8 cellular contexts compared by ENCODE assay signal in genomic region chr5:149439899-149440655, GRCh38.
A peak's percentile ranks its signal among the peaks of the same experiment; 100 is the strongest.
DNase-seq lines count a peak whose midpoint lies in the region; ATAC-seq and TF ChIP-seq lines count a peak whose summit lies in the region.
"Had no signal": no experiment of that assay in that cellular context is flagged by ENCODE, and none has a peak within 500 bp of the region (broad histone marks: within the 10 kb centered on the region; RNA-seq: fewer than 3 reads in every experiment).

No MANE protein-coding gene starts in this region.

- H3K36me3 ChIP-seq in GM06990 (ENCODE audit: control insufficient read depth, insufficient read depth, low read length): no peaks in the 10 kb centered on the region
- no peaks in the 10 kb centered on the region for H3K36me3 ChIP-seq in brain microvascular endothelial cell (replicated peaks)

- peaks cover 6% of the 10 kb centered on the region for H3K27me3 Mint-ChIP-seq in nephron (ENCODE audit: low read depth)

- peaks cover 37% of the 10 kb centered on the region for H3K4me1 Mint-ChIP-seq in nephron

- in situ Hi-C loops in brain microvascular endothelial cell (cut with HindIII; ENCODE audit: low pct_ligation_motif_present, low sequenced_read_pairs): no loop called here

- no peak for ATAC-seq in GM19324 (IDR thresholded peaks at IDR 0.05; ENCODE audit: low FRiP score, unreplicated experiment)

- TF ChIP-seq CTCF in GM06990 (IDR thresholded peaks at IDR 0.05; ENCODE audit: insufficient read depth, low read length, poor library complexity, severe bottlenecking) (peak; percentile 8), brain microvascular endothelial cell (IDR thresholded peaks at IDR 0.05; ENCODE audit: low read depth, low read length, missing control alignments) (peak; percentile 70), nephron (IDR thresholded peaks at IDR 0.05; ENCODE audit: unreplicated experiment in 3 of 3) (peak in 1 of 3 experiments; percentile 15)

- DNase-seq in GM06990 (ENCODE audit: extremely low read depth, insufficient read length) (no peak), NCI-H1694 treated with DMSO at 0.1 percent for 48 hours (lab: John Stamatoyannopoulos, UW) (peak; percentile 60), brain microvascular endothelial cell (no peak), NCI-H524 treated with DMSO at 0.1 percent for 48 hours (lab: John Stamatoyannopoulos, UW) (no peak), retina (no peak)

- H3K4me3 ChIP-seq in GM06990 (replicated peaks; ENCODE audit: low read depth, low read length) (no peak overlapping the region), brain microvascular endothelial cell (ENCODE audit: low read depth, low read length) (no peak overlapping the region)

- no peaks in the 10 kb centered on the region for H3K36me3 Mint-ChIP-seq in nephron (ENCODE audit: low read depth)
- H3K36me3 Mint-ChIP-seq: memory B cell had no signal

- no peaks in the 10 kb centered on the region for H3K9me3 Mint-ChIP-seq in nephron
- H3K9me3 Mint-ChIP-seq: memory B cell had no signal

- H3K27ac ChIP-seq in brain microvascular endothelial cell: no peak overlapping the region

- peak overlapping the region in 2 of 3 experiments; percentile 38 to 40 for H3K27ac Mint-ChIP-seq in nephron
- H3K27ac Mint-ChIP-seq: memory B cell had no signal

- no peaks in the 10 kb centered on the region for H3K27me3 ChIP-seq in GM06990 (replicated peaks; ENCODE audit: control insufficient read depth, insufficient read depth, low read length)
- no peaks in the 10 kb centered on the region for H3K27me3 ChIP-seq in brain microvascular endothelial cell (replicated peaks)

- no peak overlapping the region for H3K4me3 Mint-ChIP-seq in nephron
- H3K4me3 Mint-ChIP-seq: memory B cell had no signal
